In the genomic region with DNA sequence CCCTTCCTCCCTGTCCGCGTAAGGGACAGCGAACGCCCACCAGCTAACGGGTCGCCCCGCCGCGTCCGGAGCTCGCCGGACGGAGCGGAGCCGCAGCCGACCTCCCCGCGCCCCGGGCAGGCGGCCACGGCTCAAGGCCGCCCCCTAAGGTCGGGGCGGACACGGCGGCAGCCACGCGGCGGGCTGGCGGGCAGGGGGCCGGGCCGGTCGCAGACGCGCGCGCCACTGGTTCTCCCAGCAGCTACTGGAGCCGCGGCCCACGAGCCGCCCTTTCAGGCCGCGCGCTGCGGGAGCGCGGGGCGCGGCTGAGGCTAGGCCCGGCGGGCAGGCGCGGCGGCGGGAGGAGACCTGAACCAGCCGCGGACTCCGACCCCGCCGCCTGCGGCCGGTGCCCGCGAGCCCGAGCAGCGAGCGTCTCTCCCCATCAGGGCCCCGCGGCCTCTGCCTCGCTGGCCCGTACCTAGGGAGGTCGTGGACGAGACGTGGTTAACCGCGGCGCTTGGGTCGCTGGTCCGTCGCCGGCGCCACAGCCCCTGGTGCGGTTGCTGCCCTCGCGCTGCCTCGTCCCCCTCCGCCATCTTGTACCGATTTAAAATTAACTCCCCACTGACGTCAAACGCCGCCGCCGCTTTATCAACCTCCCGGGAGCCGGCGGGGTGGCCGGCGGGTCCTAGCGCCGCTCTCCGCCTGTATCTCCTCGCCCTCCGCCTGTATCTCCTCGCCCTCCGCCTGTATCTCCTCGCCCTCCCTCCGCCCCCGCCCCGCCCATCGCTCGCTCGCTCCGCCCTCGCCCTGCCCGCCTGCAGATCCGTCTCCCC, we compare ENCODE assay signal across 1 cellular context.
TF ChIP-seq lines count a peak whose summit lies in the region.

A gene (minus strand): TSS at position 591 of the 818 bp plus-strand sequence. CDS start 13 bp downstream, at position 578.

TF ChIP-seq in IMR-90, 13 proteins besides CTCF, POLR2A, EP300 and RAD21 (continued from another document):
- TF ChIP-seq, protein P1, sequence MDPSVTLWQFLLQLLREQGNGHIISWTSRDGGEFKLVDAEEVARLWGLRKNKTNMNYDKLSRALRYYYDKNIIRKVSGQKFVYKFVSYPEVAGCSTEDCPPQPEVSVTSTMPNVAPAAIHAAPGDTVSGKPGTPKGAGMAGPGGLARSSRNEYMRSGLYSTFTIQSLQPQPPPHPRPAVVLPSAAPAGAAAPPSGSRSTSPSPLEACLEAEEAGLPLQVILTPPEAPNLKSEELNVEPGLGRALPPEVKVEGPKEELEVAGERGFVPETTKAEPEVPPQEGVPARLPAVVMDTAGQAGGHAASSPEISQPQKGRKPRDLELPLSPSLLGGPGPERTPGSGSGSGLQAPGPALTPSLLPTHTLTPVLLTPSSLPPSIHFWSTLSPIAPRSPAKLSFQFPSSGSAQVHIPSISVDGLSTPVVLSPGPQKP (IDR thresholded peaks at IDR 0.05; ENCODE audit: borderline replicate concordance, low read depth, low read length) = no peak
- peak; percentile 16; the same call in 1 of the 2 replicates for TF ChIP-seq BHLHE40 (IDR thresholded peaks at IDR 0.05; ENCODE audit: low read depth, low read length)
- no peak for TF ChIP-seq CEBPB (IDR thresholded peaks at IDR 0.05; ENCODE audit: low read depth, low read length)
- TF ChIP-seq MXI1 (IDR thresholded peaks at IDR 0.05; ENCODE audit: borderline replicate concordance, low read depth, low read length) = peak; percentile 73
- TF ChIP-seq RFX5 (IDR thresholded peaks at IDR 0.05; ENCODE audit: low read depth, low read length) = no peak
